ENCODE assay signal across 12 cellular contexts in genomic region chr11:118304227-118304808, GRCh38. TPM values are rescaled to one million over a fixed set of nuclear protein-coding genes. Genes with fewer than 3 reads are reported as not detected.
DNase-seq lines count a peak whose midpoint lies in the region; ATAC-seq lines count a peak whose summit lies in the region.
"Had no signal": no experiment of that assay in that cellular context is flagged by ENCODE, and none has a peak within 500 bp of the region (broad histone marks: within the 10 kb centered on the region; RNA-seq: fewer than 3 reads in every experiment).

Gene CD3E (plus strand): TSS chr11:118304730. CDS start chr11:118304953, 223 bp downstream.

- DNase-seq in CD4-positive, CD25-positive, alpha-beta regulatory T cell: peak in 2 of 3 donors; percentile 50 to 89
- DNase-seq in activated naive CD4-positive, alpha-beta T cell treated with Interleukin-2 at 50 U/mL for 16 hours: peak; percentile 70
- peak; percentile 53 for DNase-seq in stimulated activated CD4-positive, alpha-beta T cell treated with anti-CD3 and anti-CD28 coated beads, Interleukin-12 subunit alpha, Interleukin-12 subunit beta, amount 100 ng/mL, for 4 hours
- DNase-seq in COR-L47 (lab: John Stamatoyannopoulos, UW): no peak
- no peak for DNase-seq in NCI-H2081 (lab: John Stamatoyannopoulos, UW)
- DNase-seq: NCI-H526, thyroid gland had no signal

- H3K36me3 ChIP-seq in CD4-positive, CD25-positive, alpha-beta regulatory T cell (ENCODE audit: control insufficient read depth, insufficient read depth, low read length): peaks cover 18% of the 10 kb centered on the region
- H3K36me3 ChIP-seq: thyroid gland had no signal

- no peaks in the 10 kb centered on the region for H3K9me3 Mint-ChIP-seq in CD4-positive, CD25-positive, alpha-beta regulatory T cell

- peak; percentile 77 to 84 for ATAC-seq in CD4-positive, CD25-positive, alpha-beta regulatory T cell (ENCODE audit: low read depth in 2 of 2)
- peak; percentile 69 to 78 for ATAC-seq in activated CD4-positive, CD25-positive, alpha-beta regulatory T cell treated with anti-CD3 and anti-CD28 coated beads, Interleukin-2, amount 50 U/mL, for 24 hours
- no peak for ATAC-seq in GM19324 (IDR thresholded peaks at IDR 0.05; ENCODE audit: low FRiP score, unreplicated experiment)
- no peak for ATAC-seq in GM19397 (IDR thresholded peaks at IDR 0.05; ENCODE audit: unreplicated experiment)

- H3K9me3 ChIP-seq in CD4-positive, CD25-positive, alpha-beta regulatory T cell (ENCODE audit: control insufficient read depth in 2 of 2, low read length in 2 of 2): no peaks in the 10 kb centered on the region
- H3K9me3 ChIP-seq: thyroid gland had no signal

- peaks cover 5% of the 10 kb centered on the region for H3K27me3 Mint-ChIP-seq in CD4-positive, CD25-positive, alpha-beta regulatory T cell

- H3K27ac ChIP-seq in CD4-positive, CD25-positive, alpha-beta regulatory T cell (ENCODE audit: insufficient read depth, low read length, poor library complexity, severe bottlenecking): peak within 1 kb of the TSS; percentile 89
- H3K27ac ChIP-seq: thyroid gland, VCaP had no signal

- H3K27ac Mint-ChIP-seq in CD4-positive, CD25-positive, alpha-beta regulatory T cell: peak within 1 kb of the TSS; percentile 99 to 100 (median 99)

- no peaks in the 10 kb centered on the region for H3K27me3 ChIP-seq in CD4-positive, CD25-positive, alpha-beta regulatory T cell (ENCODE audit: control insufficient read depth, insufficient read depth, low read length)
- H3K27me3 ChIP-seq: thyroid gland had no signal

- H3K4me3 Mint-ChIP-seq in CD4-positive, CD25-positive, alpha-beta regulatory T cell: peak within 1 kb of the TSS; percentile 98 to 100 (median 100)

- H3K4me1 ChIP-seq in CD4-positive, CD25-positive, alpha-beta regulatory T cell (ENCODE audit: control insufficient read depth, insufficient read depth, low read length, poor library complexity, severe bottlenecking): peaks cover 57% of the 10 kb centered on the region
- H3K4me1 ChIP-seq: thyroid gland had no signal

- peaks cover 37% of the 10 kb centered on the region for H3K36me3 Mint-ChIP-seq in CD4-positive, CD25-positive, alpha-beta regulatory T cell

- peaks cover 14 to 74% (median 43%) of the 10 kb centered on the region in 4 donors for H3K4me1 Mint-ChIP-seq in CD4-positive, CD25-positive, alpha-beta regulatory T cell

- H3K4me3 ChIP-seq in CD4-positive, CD25-positive, alpha-beta regulatory T cell (ENCODE audit: low read depth, low read length): peak within 1 kb of the TSS; percentile 98
- H3K4me3 ChIP-seq: thyroid gland had no signal

RNA-seq across cellular contexts. Expression of gene CD3E, which starts in this region (rescaled TPM):
- 585 TPM for total RNA-seq in CD4-positive, CD25-positive, alpha-beta regulatory T cell
- 100 to 1,000 TPM; 704 to 823 (median 778) TPM for polyA plus RNA-seq in CD4-positive, CD25-positive, alpha-beta regulatory T cell
- total RNA-seq: osteocyte had no signal

Comparison
In these comparisons a context has a peak if more than half of its experiments do, and no peak if none do; other contexts are left out.
1. ATAC-seq: peak in CD4-positive, CD25-positive, alpha-beta regulatory T cell (2 of 2) and activated CD4-positive, CD25-positive, alpha-beta regulatory T cell treated with anti-CD3 and anti-CD28 coated beads, Interleukin-2, amount 50 U/mL, for 24 hours (2 of 2); none in GM19324 (single experiment) and GM19397 (single experiment).
2. DNase-seq: peak in CD4-positive, CD25-positive, alpha-beta regulatory T cell (2 of 3), activated naive CD4-positive, alpha-beta T cell treated with Interleukin-2 at 50 U/mL for 16 hours (single experiment) and stimulated activated CD4-positive, alpha-beta T cell treated with anti-CD3 and anti-CD28 coated beads, Interleukin-12 subunit alpha, Interleukin-12 subunit beta, amount 100 ng/mL, for 4 hours (single experiment); none in COR-L47 (single experiment) and NCI-H2081 (0 of 2).